ENCODE assay signal across 8 cellular contexts in the genomic region with DNA sequence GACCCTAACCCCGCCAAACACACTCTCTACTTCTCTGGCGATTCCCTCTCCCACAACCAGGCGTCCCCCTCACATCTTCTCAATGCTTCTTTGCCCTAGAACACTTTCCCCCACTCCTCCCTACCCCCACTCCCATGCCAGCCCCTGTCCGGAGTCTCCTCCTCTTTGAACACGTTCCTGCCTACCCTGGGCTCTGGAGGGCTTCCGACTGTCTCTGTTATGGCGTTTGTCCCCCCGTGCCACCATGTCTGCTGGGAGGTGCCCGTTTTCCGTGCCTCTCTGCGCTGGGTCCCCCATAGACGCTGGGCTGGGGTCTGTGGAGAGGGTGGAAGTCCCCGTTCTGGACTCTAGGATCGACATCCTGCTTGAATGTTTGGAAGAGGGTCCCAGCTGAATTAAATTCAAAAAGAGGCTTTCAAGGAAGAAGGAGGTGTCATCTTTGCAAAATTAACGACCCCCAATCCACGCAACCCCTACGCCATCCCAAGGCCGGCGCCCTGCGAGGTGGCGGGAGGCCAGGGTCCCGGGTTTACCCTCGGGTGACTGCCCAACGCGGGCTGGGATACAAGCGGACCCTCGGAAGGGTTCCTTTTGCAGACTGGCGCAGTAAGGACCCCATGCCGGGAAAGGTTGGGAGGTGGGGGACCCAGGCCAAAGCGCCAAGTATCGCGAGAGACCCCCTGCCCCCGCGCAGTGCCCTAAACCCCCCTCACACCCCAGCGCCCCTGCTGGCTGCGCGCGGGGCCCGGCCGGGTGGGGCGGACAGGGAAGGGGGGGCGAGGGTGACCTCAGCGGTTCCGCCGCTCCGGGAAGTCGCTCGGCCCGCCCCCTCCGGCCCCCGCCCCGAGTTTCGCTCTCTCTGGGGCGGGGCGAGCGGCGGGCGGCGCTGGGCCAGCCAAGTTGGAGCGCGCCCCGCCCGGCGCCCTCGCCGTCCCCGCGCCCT. TPM values are rescaled to one million over a fixed set of nuclear protein-coding genes. Genes with fewer than 3 reads are reported as not detected.
DNase-seq lines count a peak whose midpoint lies in the region; ATAC-seq and TF ChIP-seq lines count a peak whose summit lies in the region.

No MANE protein-coding gene starts in this region.

- peak overlapping the region; percentile 60 for H2BK120ac ChIP-seq in trophoblast cell (ENCODE audit: insufficient read depth, low read length, poor library complexity)

- H2AFZ ChIP-seq in trophoblast cell (ENCODE audit: insufficient read depth, low read length, poor library complexity), result peak overlapping the region; percentile 61

- no peaks in the 10 kb centered on the region for H3K9me3 ChIP-seq in cardiac muscle cell (ENCODE audit: low read depth)
- H3K9me3 ChIP-seq in trophoblast cell (ENCODE audit: insufficient read depth, low read depth, low read length), result peaks cover 7% of the 10 kb centered on the region

- H2AK5ac ChIP-seq in trophoblast cell (ENCODE audit: low read length), result peak overlapping the region; percentile 22

- H3K36me3 ChIP-seq in cardiac muscle cell (no peaks in the 10 kb centered on the region), trophoblast cell (ENCODE audit: control insufficient read depth in 1 of 2, insufficient read depth in 2 of 2, low read length in 2 of 2) (peaks cover 2 to 6% of the 10 kb centered on the region in 2 experiments)

- no CpG with 5 or more reads among the region's 68 CpGs for WGBS in trophoblast cell (ENCODE audit: extremely low coverage, insufficient coverage, insufficient read length)

- peak; percentile 49 for ATAC-seq in HG03354 (IDR thresholded peaks at IDR 0.05; ENCODE audit: poor library complexity, severe bottlenecking, unreplicated experiment)

- H3K18ac ChIP-seq in trophoblast cell (ENCODE audit: low read length), result peak overlapping the region; percentile 35

- H3K4me1 ChIP-seq in cardiac muscle cell (ENCODE audit: low read depth), result peaks cover 25% of the 10 kb centered on the region
- H3K4me1 ChIP-seq in trophoblast cell (ENCODE audit: control insufficient read depth in 1 of 2, insufficient read depth in 2 of 2, low read length in 2 of 2), result peaks cover 15 to 19% of the 10 kb centered on the region in 2 experiments

- H3K9ac ChIP-seq in trophoblast cell (ENCODE audit: low read length), result peak overlapping the region; percentile 86

- H4K12ac ChIP-seq in trophoblast cell (ENCODE audit: low read depth, low read length), result peak overlapping the region; percentile 88

- H3K4me3 ChIP-seq in cardiac muscle cell (peak overlapping the region; percentile 49), trophoblast cell (ENCODE audit: low read depth, low read length) (peak overlapping the region; percentile 72)

- H3K27ac ChIP-seq in cardiac muscle cell (peak overlapping the region; percentile 63), trophoblast cell (ENCODE audit: low read depth, low read length) (no peak overlapping the region)

- H3K27ac Mint-ChIP-seq in activated naive CD8-positive, alpha-beta T cell treated with anti-CD3 and anti-CD28 coated beads for 36 hours, result peak overlapping the region; percentile 77
- peak overlapping the region; percentile 88 for H3K27ac Mint-ChIP-seq in type B pancreatic cell

- H4K91ac ChIP-seq in trophoblast cell (ENCODE audit: low read depth, low read length), result peak overlapping the region; percentile 93

- no peaks in the 10 kb centered on the region for H3K36me3 Mint-ChIP-seq in activated naive CD8-positive, alpha-beta T cell treated with anti-CD3 and anti-CD28 coated beads for 36 hours
- no peaks in the 10 kb centered on the region for H3K36me3 Mint-ChIP-seq in type B pancreatic cell

- peak overlapping the region; percentile 58 for H3K14ac ChIP-seq in trophoblast cell (ENCODE audit: low read length)

- no peak overlapping the region for H3K23ac ChIP-seq in trophoblast cell (ENCODE audit: low read length)

- TF ChIP-seq CTCF in cardiac muscle cell (IDR thresholded peaks at IDR 0.05; ENCODE audit: low read depth, low read length) (peak; percentile 38), type B pancreatic cell (conservative IDR thresholded peaks at IDR 0.05) (peak; percentile 55)

- H3K79me2 ChIP-seq in trophoblast cell (ENCODE audit: control insufficient read depth, insufficient read depth, low read length, poor library complexity), result peaks cover 11% of the 10 kb centered on the region

- H3K4me1 Mint-ChIP-seq in activated naive CD8-positive, alpha-beta T cell treated with anti-CD3 and anti-CD28 coated beads for 36 hours, result peaks cover 20% of the 10 kb centered on the region
- peaks cover 19% of the 10 kb centered on the region for H3K4me1 Mint-ChIP-seq in type B pancreatic cell (ENCODE audit: unreplicated experiment)

- peaks cover 17% of the 10 kb centered on the region for H3K79me1 ChIP-seq in trophoblast cell (ENCODE audit: low read length)

- peak overlapping the region; percentile 24 for H3K4ac ChIP-seq in trophoblast cell (ENCODE audit: low read depth, low read length)

- peaks cover 10% of the 10 kb centered on the region for H3K27me3 Mint-ChIP-seq in activated naive CD8-positive, alpha-beta T cell treated with anti-CD3 and anti-CD28 coated beads for 36 hours
- peaks cover 28% of the 10 kb centered on the region for H3K27me3 Mint-ChIP-seq in type B pancreatic cell

- DNase-seq in NCI-H82 (lab: John Stamatoyannopoulos, UW), result peak; percentile 74
- DNase-seq in NCI-H82 treated with DMSO at 0.1 percent for 48 hours (lab: John Stamatoyannopoulos, UW; ENCODE audit: unreplicated experiment), result no peak
- peak; percentile 3 for DNase-seq in SKM-1 (lab: John Stamatoyannopoulos, UW; ENCODE audit: unreplicated experiment)
- DNase-seq in activated naive CD8-positive, alpha-beta T cell treated with anti-CD3 and anti-CD28 coated beads for 36 hours, result peak; percentile 82
- peak; percentile 85 to 89 for DNase-seq in cardiac muscle cell (ENCODE audit: low read depth in 1 of 2, low spot score in 1 of 2)
- DNase-seq in trophoblast cell, result peak; percentile 61 to 72
- DNase-seq in type B pancreatic cell (ENCODE audit: extremely low spot score, unreplicated experiment), result no peak

- H3K4me3 Mint-ChIP-seq in activated naive CD8-positive, alpha-beta T cell treated with anti-CD3 and anti-CD28 coated beads for 36 hours, result peak overlapping the region; percentile 41
- H3K4me3 Mint-ChIP-seq in type B pancreatic cell, result peak overlapping the region; percentile 86

- no peak overlapping the region for H2BK5ac ChIP-seq in trophoblast cell (ENCODE audit: low read depth, low read length, poor library complexity)

- H2BK12ac ChIP-seq in trophoblast cell (ENCODE audit: low read length), result peak overlapping the region; percentile 44

- H3K9me3 Mint-ChIP-seq in activated naive CD8-positive, alpha-beta T cell treated with anti-CD3 and anti-CD28 coated beads for 36 hours, result no peaks in the 10 kb centered on the region
- H3K9me3 Mint-ChIP-seq in type B pancreatic cell, result no peaks in the 10 kb centered on the region

- H3K4me2 ChIP-seq in trophoblast cell (ENCODE audit: low read length), result peak overlapping the region; percentile 85

- H3K27me3 ChIP-seq in cardiac muscle cell (no peaks in the 10 kb centered on the region), trophoblast cell (ENCODE audit: insufficient read depth, low read length) (peaks cover 6% of the 10 kb centered on the region)

- peak overlapping the region; percentile 83 for H4K8ac ChIP-seq in trophoblast cell (ENCODE audit: low read depth, low read length)

RNA-seq across cellular contexts. Expression of a gene that starts 1.0 kb away (rescaled TPM):
- 1 to 10 TPM; 1.1 to 1.4 TPM for total RNA-seq in activated naive CD8-positive, alpha-beta T cell treated with anti-CD3 and anti-CD28 coated beads for 36 hours
- total RNA-seq in cardiac muscle cell (14.4 and 26.4 TPM in 2 replicates), type B pancreatic cell (ENCODE audit: low replicate concordance) (6.6 and 11.5 TPM in 2 replicates)
- 7.6 and 9.6 TPM in 2 replicates for polyA plus RNA-seq in cardiac muscle cell
- 4.6 and 4.7 TPM in 2 replicates for polyA plus RNA-seq in trophoblast cell (2013)

RNA-seq across cellular contexts. Expression of a gene that starts 4.4 kb away (rescaled TPM):
- total RNA-seq in activated naive CD8-positive, alpha-beta T cell treated with anti-CD3 and anti-CD28 coated beads for 36 hours, result 100 to 1,000 TPM; 112 TPM
- total RNA-seq in cardiac muscle cell, result 173 and 190 TPM in 2 replicates
- 218 and 242 TPM in 2 replicates for polyA plus RNA-seq in cardiac muscle cell
- polyA plus RNA-seq in trophoblast cell (2013), result 175 TPM in 2 replicates
- 102 and 123 TPM in 2 replicates for total RNA-seq in type B pancreatic cell (ENCODE audit: low replicate concordance)

RNA-seq across cellular contexts. Expression of a gene that starts 47.0 kb away (rescaled TPM):
- 100 to 1,000 TPM; 137 to 147 TPM for total RNA-seq in activated naive CD8-positive, alpha-beta T cell treated with anti-CD3 and anti-CD28 coated beads for 36 hours
- total RNA-seq in cardiac muscle cell (217 and 278 TPM in 2 replicates), type B pancreatic cell (ENCODE audit: low replicate concordance) (65.7 and 90.1 TPM in 2 replicates)
- polyA plus RNA-seq in cardiac muscle cell, result 124 and 145 TPM in 2 replicates
- 88.0 and 93.0 TPM in 2 replicates for polyA plus RNA-seq in trophoblast cell (2013)

Comparison
In these comparisons a context has a peak if more than half of its experiments do, and no peak if none do; other contexts are left out.
1. DNase-seq: peak in NCI-H82 (single experiment), SKM-1 (single experiment), activated naive CD8-positive, alpha-beta T cell treated with anti-CD3 and anti-CD28 coated beads for 36 hours (single experiment), cardiac muscle cell (2 of 2) and trophoblast cell (2 of 2); none in NCI-H82 treated with DMSO at 0.1 percent for 48 hours (single experiment) and type B pancreatic cell (single experiment).